In the genomic region with DNA sequence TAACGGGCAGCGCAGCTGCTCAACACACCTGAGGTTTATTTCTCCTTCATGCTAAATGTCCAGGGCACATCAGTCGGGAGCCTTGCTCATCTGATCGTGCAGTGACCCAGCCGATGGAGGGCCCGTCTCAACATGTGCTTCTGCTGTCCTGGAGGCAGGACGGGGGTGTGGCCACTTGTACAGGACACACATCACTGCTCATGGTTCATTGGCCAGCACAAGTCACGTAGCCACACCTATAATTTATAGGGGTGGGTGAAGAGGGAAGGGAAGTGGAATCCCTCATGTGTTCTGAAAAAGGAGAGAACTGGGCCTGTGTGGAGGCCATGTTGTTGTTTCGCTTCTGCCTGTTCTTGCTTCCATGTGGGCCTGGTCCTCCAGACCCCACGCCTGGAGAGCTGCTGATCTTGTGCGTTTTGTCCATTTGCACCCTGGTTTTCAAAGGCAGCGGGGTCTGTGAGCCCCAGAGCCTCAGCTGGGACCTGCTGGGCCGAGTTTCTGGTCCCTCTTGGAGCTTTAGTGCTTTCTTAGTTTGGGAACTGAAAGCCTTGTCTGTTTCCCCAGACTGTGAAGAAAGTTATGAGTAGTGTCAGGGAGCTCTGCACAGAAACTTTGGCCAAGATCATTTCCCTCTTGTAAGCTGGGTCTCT, we compare ENCODE assay signal across 8 cellular contexts.
A peak's percentile ranks its signal among the peaks of the same experiment; 100 is the strongest.
DNase-seq lines count a peak whose midpoint lies in the region; ATAC-seq, FAIRE-seq and TF ChIP-seq lines count a peak whose summit lies in the region.

No MANE protein-coding gene starts in this region.

- H3K27ac ChIP-seq in spleen = peak overlapping the region; percentile 9 to 82 (median 54)

- TF ChIP-seq CTCF in bronchial epithelial cell (IDR thresholded peaks at IDR 0.05; ENCODE audit: insufficient read depth, low read length, severe bottlenecking) (no peak), spleen (IDR thresholded peaks at IDR 0.05 in 8 of 11, conservative IDR thresholded peaks at IDR 0.05 in 3 of 11) (no peak)

- ATAC-seq in activated naive CD8-positive, alpha-beta T cell treated with anti-CD3 and anti-CD28 coated beads, Interleukin-2, amount 50 U/mL, for 24 hours = no peak
- ATAC-seq in HG03342 (IDR thresholded peaks at IDR 0.05; ENCODE audit: unreplicated experiment) = peak; percentile 74
- no peak for ATAC-seq in HG03521 (IDR thresholded peaks at IDR 0.05; ENCODE audit: unreplicated experiment)

- H3K36me3 ChIP-seq in bronchial epithelial cell (ENCODE audit: control insufficient read depth, insufficient read depth, low read length) (peaks cover 4% of the 10 kb centered on the region), spleen (peaks cover 0 to 7% (median 0%) of the 10 kb centered on the region in 6 donors)

- no peak for FAIRE-seq in bronchial epithelial cell (lab: Jason Lieb, UNC)

- peak overlapping the region; percentile 52 for H3K27ac Mint-ChIP-seq in activated naive CD8-positive, alpha-beta T cell treated with anti-CD3 and anti-CD28 coated beads for 36 hours
- no peak overlapping the region for H3K27ac Mint-ChIP-seq in activated naive CD8-positive, alpha-beta T cell treated with anti-CD3 and anti-CD28 coated beads, Interleukin-2, amount 50 U/mL, for 24 hours

- H3K36me3 Mint-ChIP-seq in activated naive CD8-positive, alpha-beta T cell treated with anti-CD3 and anti-CD28 coated beads for 36 hours = no peaks in the 10 kb centered on the region
- no peaks in the 10 kb centered on the region for H3K36me3 Mint-ChIP-seq in activated naive CD8-positive, alpha-beta T cell treated with anti-CD3 and anti-CD28 coated beads, Interleukin-2, amount 50 U/mL, for 24 hours (ENCODE audit: low read depth)

- H3K27me3 ChIP-seq in bronchial epithelial cell (ENCODE audit: control insufficient read depth, insufficient read depth, low read length) = no peaks in the 10 kb centered on the region
- H3K27me3 ChIP-seq in spleen (replicated peaks in 1 of 7) = no peaks in the 10 kb centered on the region

- no peak for DNase-seq in activated naive CD8-positive, alpha-beta T cell treated with anti-CD3 and anti-CD28 coated beads for 36 hours
- DNase-seq in activated naive CD8-positive, alpha-beta T cell treated with anti-CD3 and anti-CD28 coated beads, Interleukin-2, amount 50 U/mL, for 24 hours = no peak
- DNase-seq in bronchial epithelial cell (ENCODE audit: low read depth) (peak; percentile 87), spleen (peak; percentile 85), putamen (ENCODE audit: low spot score) (no peak), NCI-H524 (lab: John Stamatoyannopoulos, UW) (no peak)

- H3K4me3 ChIP-seq in bronchial epithelial cell (ENCODE audit: low read depth, low read length) = no peak overlapping the region
- H3K4me3 ChIP-seq in spleen = no peak overlapping the region

- H3K27me3 Mint-ChIP-seq in activated naive CD8-positive, alpha-beta T cell treated with anti-CD3 and anti-CD28 coated beads for 36 hours = no peaks in the 10 kb centered on the region
- H3K27me3 Mint-ChIP-seq in activated naive CD8-positive, alpha-beta T cell treated with anti-CD3 and anti-CD28 coated beads, Interleukin-2, amount 50 U/mL, for 24 hours = no peaks in the 10 kb centered on the region

- no peaks in the 10 kb centered on the region for H3K9me3 ChIP-seq in spleen

- intact Hi-C loops in spleen (cut with DNase I; ENCODE audit: low total_unique reads) = no loop called here

- H3K4me1 Mint-ChIP-seq in activated naive CD8-positive, alpha-beta T cell treated with anti-CD3 and anti-CD28 coated beads for 36 hours = peaks cover 7% of the 10 kb centered on the region
- H3K4me1 Mint-ChIP-seq in activated naive CD8-positive, alpha-beta T cell treated with anti-CD3 and anti-CD28 coated beads, Interleukin-2, amount 50 U/mL, for 24 hours = peaks cover 24% of the 10 kb centered on the region

- H3K9me3 Mint-ChIP-seq in activated naive CD8-positive, alpha-beta T cell treated with anti-CD3 and anti-CD28 coated beads for 36 hours = no peaks in the 10 kb centered on the region
- H3K9me3 Mint-ChIP-seq in activated naive CD8-positive, alpha-beta T cell treated with anti-CD3 and anti-CD28 coated beads, Interleukin-2, amount 50 U/mL, for 24 hours = no peaks in the 10 kb centered on the region

- peaks cover 16 to 96% (median 63%) of the 10 kb centered on the region in 6 donors for H3K4me1 ChIP-seq in spleen

- H3K4me3 Mint-ChIP-seq in activated naive CD8-positive, alpha-beta T cell treated with anti-CD3 and anti-CD28 coated beads for 36 hours = no peak overlapping the region
- no peak overlapping the region for H3K4me3 Mint-ChIP-seq in activated naive CD8-positive, alpha-beta T cell treated with anti-CD3 and anti-CD28 coated beads, Interleukin-2, amount 50 U/mL, for 24 hours

- no peak for TF ChIP-seq POLR2A in spleen (IDR thresholded peaks at IDR 0.05)

- 60 to 80% (median 67%) methylated on average over 13 of the region's 13 CpGs for WGBS in spleen, 5 donors

Comparison
In these comparisons a context has a peak if more than half of its experiments do, and no peak if none do; other contexts are left out.
1. DNase-seq: peak in bronchial epithelial cell (single experiment) and spleen (single experiment); none in activated naive CD8-positive, alpha-beta T cell treated with anti-CD3 and anti-CD28 coated beads for 36 hours (single experiment), activated naive CD8-positive, alpha-beta T cell treated with anti-CD3 and anti-CD28 coated beads, Interleukin-2, amount 50 U/mL, for 24 hours (single experiment), putamen (single experiment) and NCI-H524 (0 of 2).